1 cellular context compared by ENCODE assay signal in genomic region chr12:65885716-65886115, GRCh38.
A peak's percentile ranks its signal among the peaks of the same experiment; 100 is the strongest.
TF ChIP-seq lines count a peak whose summit lies in the region.

No MANE protein-coding gene starts in this region.

TF ChIP-seq in HCT116, 20 proteins besides CTCF, POLR2A, EP300 and RAD21:
- no peak for TF ChIP-seq EGR1 (IDR thresholded peaks at IDR 0.05; ENCODE audit: low read depth)
- TF ChIP-seq REST (IDR thresholded peaks at IDR 0.05; ENCODE audit: low read depth): no peak
- 0 out of 2 replicates have a peak, but pooled peaks have one; percentile 5 for TF ChIP-seq JUND (IDR thresholded peaks at IDR 0.05)
- TF ChIP-seq FOSL1 (IDR thresholded peaks at IDR 0.05; ENCODE audit: low read depth): no peak
- TF ChIP-seq MAX (IDR thresholded peaks at IDR 0.05): no peak
- TF ChIP-seq ELF1 (IDR thresholded peaks at IDR 0.05; ENCODE audit: borderline replicate concordance, low read depth): no peak
- no peak for TF ChIP-seq ATF3 (IDR thresholded peaks at IDR 0.05)
- no peak for TF ChIP-seq ZFX (IDR thresholded peaks at IDR 0.05)
- no peak for TF ChIP-seq ZNF274 (IDR thresholded peaks at IDR 0.05; ENCODE audit: low read depth, low read length)
- TF ChIP-seq SRF (IDR thresholded peaks at IDR 0.05; ENCODE audit: low read depth): no peak
- no peak for TF ChIP-seq EZH2phosphoT487 (IDR thresholded peaks at IDR 0.05; ENCODE audit: borderline replicate concordance)
- TF ChIP-seq POLR2AphosphoS5 (IDR thresholded peaks at IDR 0.05; ENCODE audit: low read depth, low read length): peak; percentile 16; the same call in 1 of the 2 replicates
- TF ChIP-seq SIN3A (IDR thresholded peaks at IDR 0.05; ENCODE audit: low read depth): no peak
